In the genomic region with DNA sequence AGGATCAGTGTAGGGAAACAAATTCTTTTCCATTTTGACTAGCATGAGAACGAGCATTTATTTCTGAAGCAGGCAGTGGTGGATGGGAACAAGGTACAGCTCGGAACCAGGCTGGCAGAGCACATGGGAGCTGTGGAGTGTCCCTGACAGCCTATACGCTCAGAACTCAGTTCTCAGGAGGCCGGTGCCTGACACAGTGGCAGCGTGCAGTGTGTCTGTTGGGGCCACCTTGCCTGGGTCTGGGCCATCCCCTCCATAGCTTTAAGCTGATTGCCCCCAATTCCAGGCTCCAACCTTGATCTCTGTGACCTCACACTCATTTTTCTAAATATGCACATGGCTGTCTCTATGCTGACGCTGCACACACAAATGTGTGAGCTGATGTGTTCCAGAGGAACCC, we compare ENCODE assay signal across 18 cellular contexts.
"Had no signal": no experiment of that assay in that cellular context is flagged by ENCODE, and none has a peak within 500 bp of the region (broad histone marks: within the 10 kb centered on the region; RNA-seq: fewer than 3 reads in every experiment).

No MANE protein-coding gene starts in this region.

- H3K36me3 ChIP-seq: neural progenitor cell, ovary had no signal

- H3K4me1 Mint-ChIP-seq: T-cell had no signal

- H3K36me3 Mint-ChIP-seq: brain, neural progenitor cell had no signal

- ATAC-seq: activated T-cell treated with anti-CD3 and anti-CD28 coated beads, Interleukin-2, amount 50 U/mL, for 72 hours; T-cell had no signal

- H3K4me1 ChIP-seq: neural progenitor cell, sigmoid colon had no signal

- H3K27ac ChIP-seq: epithelial cell of prostate, neural progenitor cell, ovary, sigmoid colon had no signal

- H3K9me3 ChIP-seq: ovary, sigmoid colon, SK-N-SH had no signal

- DNase-seq: activated CD4-positive, alpha-beta T cell treated with anti-CD3 and anti-CD28 coated beads, Interleukin-2, amount 50 U/mL, for 48 hours; activated CD4-positive, CD25-positive, alpha-beta regulatory T cell treated with anti-CD3 and anti-CD28 coated beads, Interleukin-2, amount 50 U/mL, for 72 hours; activated gamma-delta T cell treated with Interleukin-2 at 50 U/mL for 16 hours; activated T-cell treated with anti-CD3 and anti-CD28 coated beads, Interleukin-2, amount 50 U/mL, for 72 hours; amygdala; effector memory CD4-positive, alpha-beta T cell; foreskin melanocyte; mesendoderm; ovary; sigmoid colon; SK-N-SH; stimulated activated CD4-positive, alpha-beta T cell treated with anti-CD3 and anti-CD28 coated beads, Interleukin-2, amount 100 ng/mL, for 24 hours; substantia nigra; T-cell; trophoblast cell had no signal

- H3K27ac Mint-ChIP-seq: activated T-cell treated with anti-CD3 and anti-CD28 coated beads, Interleukin-2, amount 50 U/mL, for 72 hours; neural progenitor cell had no signal

- H3K9me3 Mint-ChIP-seq: activated T-cell treated with anti-CD3 and anti-CD28 coated beads, Interleukin-2, amount 50 U/mL, for 72 hours; brain; T-cell had no signal

- H3K4me3 ChIP-seq: neural progenitor cell, ovary, sigmoid colon had no signal

- H3K27me3 Mint-ChIP-seq: brain, T-cell had no signal

- H3K4me3 Mint-ChIP-seq: activated T-cell treated with anti-CD3 and anti-CD28 coated beads, Interleukin-2, amount 50 U/mL, for 72 hours; brain; neural progenitor cell; T-cell had no signal

- H3K27me3 ChIP-seq: neural progenitor cell, ovary, sigmoid colon had no signal
